1 cellular context compared by ENCODE assay signal in genomic region chr5:129094924-129095797, GRCh38.
A peak's percentile ranks its signal among the peaks of the same experiment; 100 is the strongest.
TF ChIP-seq lines count a peak whose summit lies in the region.

No MANE protein-coding gene starts in this region.

TF ChIP-seq in HepG2, 621 proteins besides CTCF, POLR2A, EP300 and RAD21 (continued from another document and continues in another):
- TF ChIP-seq ZNF770 (CRISPR knock-in tag; IDR thresholded peaks at IDR 0.05) (peak; percentile 38; the same call in 1 of the 2 replicates), MXD1 (CRISPR knock-in tag; IDR thresholded peaks at IDR 0.05) (peak; percentile 93), ZNF558 (CRISPR knock-in tag; IDR thresholded peaks at IDR 0.05; ENCODE audit: borderline replicate concordance) (no peak; the same call in 1 of the 2 replicates), SMYD3 (CRISPR knock-in tag; IDR thresholded peaks at IDR 0.05) (no peak; the same call in 1 of the 2 replicates), CHD4 (IDR thresholded peaks at IDR 0.05; ENCODE audit: borderline replicate concordance, low read length) (no peak), PHF5A (CRISPR knock-in tag; IDR thresholded peaks at IDR 0.05; ENCODE audit: low read depth, unreplicated experiment) (peak; percentile 35), BCL6 (CRISPR knock-in tag; IDR thresholded peaks at IDR 0.05) (0 out of 2 replicates have a peak, but pooled peaks have one; percentile 61), RXRB (CRISPR knock-in tag; IDR thresholded peaks at IDR 0.05; ENCODE audit: borderline replicate concordance) (peak; percentile 73), ZBTB26 (CRISPR knock-in tag; IDR thresholded peaks at IDR 0.05; ENCODE audit: borderline replicate concordance) (no peak), ZNF121 (CRISPR knock-in tag; IDR thresholded peaks at IDR 0.05) (peak; percentile 33; the same call in 1 of the 2 replicates), DNMT3B (CRISPR knock-in tag; conservative IDR thresholded peaks at IDR 0.05) (peak; percentile 86; the same call in 1 of the 2 replicates), SIN3A (IDR thresholded peaks at IDR 0.05; ENCODE audit: borderline replicate concordance, low read depth, low read length) (peak; percentile 77), AFF4 (CRISPR knock-in tag; IDR thresholded peaks at IDR 0.05) (no peak), SP1 (IDR thresholded peaks at IDR 0.05) (no peak), SP1 (CRISPR knock-in tag; IDR thresholded peaks at IDR 0.05) (peak; percentile 45; the same call in 1 of the 2 replicates), GTF3A (CRISPR knock-in tag; conservative IDR thresholded peaks at IDR 0.05) (no peak), ZNF766 (CRISPR knock-in tag; IDR thresholded peaks at IDR 0.05; ENCODE audit: borderline replicate concordance) (no peak), RNF219 (CRISPR knock-in tag; IDR thresholded peaks at IDR 0.05) (no peak), ZNF326 (CRISPR knock-in tag; IDR thresholded peaks at IDR 0.05; ENCODE audit: borderline replicate concordance) (no peak), CSRNP2 (CRISPR knock-in tag; conservative IDR thresholded peaks at IDR 0.05; ENCODE audit: low read depth) (0 out of 2 replicates have a peak, but pooled peaks have one; percentile 75), RCOR2 (CRISPR knock-in tag; IDR thresholded peaks at IDR 0.05) (peak; percentile 65; the same call in 1 of the 2 replicates), ZNF251 (CRISPR knock-in tag; IDR thresholded peaks at IDR 0.05) (0 out of 2 replicates have a peak, but pooled peaks have one; percentile 64), ZNF136 (CRISPR knock-in tag; IDR thresholded peaks at IDR 0.05; ENCODE audit: low read depth) (0 out of 2 replicates have a peak, but pooled peaks have one; percentile 79), NFKB2 (CRISPR knock-in tag; IDR thresholded peaks at IDR 0.05; ENCODE audit: borderline replicate concordance) (peak; percentile 71; the same call in 1 of the 2 replicates), CCAR2 (optimal IDR thresholded peaks at IDR 0.05; ENCODE audit: low read depth, low read length) (no peak), E2F2 (CRISPR knock-in tag; IDR thresholded peaks at IDR 0.05; ENCODE audit: borderline replicate concordance) (no peak), ZNF691 (CRISPR knock-in tag; IDR thresholded peaks at IDR 0.05; ENCODE audit: borderline replicate concordance, low read depth) (no peak), ZNF615 (CRISPR knock-in tag; IDR thresholded peaks at IDR 0.05; ENCODE audit: borderline replicate concordance) (no peak), TCF7L2 (IDR thresholded peaks at IDR 0.05; ENCODE audit: low read depth, low read length) (no peak), ARID3A (IDR thresholded peaks at IDR 0.05; ENCODE audit: low read depth, low read length) (no peak), HBP1 (CRISPR knock-in tag; IDR thresholded peaks at IDR 0.05; ENCODE audit: low read depth) (peak; percentile 36; the same call in 1 of the 2 replicates), ZFP91 (CRISPR knock-in tag; IDR thresholded peaks at IDR 0.05; ENCODE audit: borderline replicate concordance) (peak; percentile 89), THRA (CRISPR knock-in tag; IDR thresholded peaks at IDR 0.05; ENCODE audit: borderline replicate concordance) (peak; percentile 83; the same call in 1 of the 2 replicates), ZNF883 (CRISPR knock-in tag; IDR thresholded peaks at IDR 0.05; ENCODE audit: not compliant biosample characterization) (peak; percentile 71), ZSCAN9 (CRISPR knock-in tag; IDR thresholded peaks at IDR 0.05; ENCODE audit: borderline replicate concordance) (peak; percentile 39; the same call in 1 of the 2 replicates), ZNF788 (CRISPR knock-in tag; IDR thresholded peaks at IDR 0.05; ENCODE audit: borderline replicate concordance) (peak; percentile 94; the same call in 1 of the 2 replicates)
